8 cellular contexts compared by ENCODE assay signal in genomic region chr4:168631241-168632151, GRCh38.
DNase-seq lines count a peak whose midpoint lies in the region; ATAC-seq and TF ChIP-seq lines count a peak whose summit lies in the region.

No MANE protein-coding gene starts in this region.

- H3K27me3 ChIP-seq in dorsolateral prefrontal cortex (peaks cover 0 to 68% (median 33%) of the 10 kb centered on the region in 45 donors), left lung (peaks cover 0 to 67% of the 10 kb centered on the region in 2 donors), stomach (peaks cover 0 to 20% (median 0%) of the 10 kb centered on the region in 3 donors)

- H3K4me3 ChIP-seq in dorsolateral prefrontal cortex (peak overlapping the region; percentile 18 to 77 (median 57)), left lung (peak overlapping the region; percentile 35 to 41), stomach (peak overlapping the region; percentile 59 to 68 (median 60))

- peak; percentile 92 for ATAC-seq in left lung
- ATAC-seq in HG03175 (IDR thresholded peaks at IDR 0.05; ENCODE audit: unreplicated experiment) = no peak

- WGBS in stomach, 5 donors = 1 to 4% (median 1%) methylated on average over 47 to 54 of the region's 54 CpGs

- no peaks in the 10 kb centered on the region for H3K9me3 ChIP-seq in left lung
- no peaks in the 10 kb centered on the region for H3K9me3 ChIP-seq in stomach

- no peak for TF ChIP-seq POLR2A in stomach (IDR thresholded peaks at IDR 0.05)

- intact Hi-C loops in dorsolateral prefrontal cortex (cut with DNase I) (no loop called here), left lung (cut with DNase I) (no loop called here), stomach (cut with DNase I; ENCODE audit: low total_unique reads) (no loop called here)

- DNase-seq in stimulated activated CD4-positive, alpha-beta T cell treated with anti-CD3 and anti-CD28 coated beads, Interleukin-15, amount 100 ng/mL, for 24 hours = peak; percentile 33
- no peak for DNase-seq in stimulated activated CD4-positive, alpha-beta T cell treated with anti-CD3 and anti-CD28 coated beads, Interleukin-4, amount 100 ng/mL, for 1 hour
- DNase-seq in NCI-H526 treated with DMSO at 0.1 percent for 48 hours (lab: John Stamatoyannopoulos, UW) (peak; percentile 58), dorsolateral prefrontal cortex (peak in 3 of 10 donors; percentile 4 to 50 (median 33)), left lung (peak; percentile 59 to 87), stomach (peak; percentile 69), GF-D8 (lab: John Stamatoyannopoulos, UW) (no peak)

- no peaks in the 10 kb centered on the region for H3K36me3 ChIP-seq in left lung
- no peaks in the 10 kb centered on the region for H3K36me3 ChIP-seq in stomach

- H3K4me1 ChIP-seq in left lung (peaks cover 0 to 11% of the 10 kb centered on the region in 2 donors), stomach (peaks cover 12 to 50% (median 30%) of the 10 kb centered on the region in 4 donors)

- H3K27ac ChIP-seq in dorsolateral prefrontal cortex (no peak overlapping the region), left lung (peak overlapping the region; percentile 1 to 77), stomach (peak overlapping the region; percentile 54 to 85 (median 63))

- TF ChIP-seq CTCF in dorsolateral prefrontal cortex (IDR thresholded peaks at IDR 0.05 in 54 of 56, conservative IDR thresholded peaks at IDR 0.05 in 2 of 56; ENCODE audit: low read depth in 1 of 56, partially characterized antibody in 56 of 56) = peak in 2 of 56 donors; percentile 8 to 12
- TF ChIP-seq CTCF in left lung (IDR thresholded peaks at IDR 0.05) = peak; percentile 26 to 29
- peak in 4 of 7 experiments; percentile 17 to 54 (median 28) for TF ChIP-seq CTCF in stomach (IDR thresholded peaks at IDR 0.05)

- no peak for TF ChIP-seq EP300 in stomach (IDR thresholded peaks at IDR 0.05)

Comparison
In these comparisons a context has a peak if more than half of its experiments do, and no peak if none do; other contexts are left out.
1. DNase-seq: peak in stimulated activated CD4-positive, alpha-beta T cell treated with anti-CD3 and anti-CD28 coated beads, Interleukin-15, amount 100 ng/mL, for 24 hours (single experiment), NCI-H526 treated with DMSO at 0.1 percent for 48 hours (single experiment), left lung (2 of 2) and stomach (single experiment); none in stimulated activated CD4-positive, alpha-beta T cell treated with anti-CD3 and anti-CD28 coated beads, Interleukin-4, amount 100 ng/mL, for 1 hour (single experiment) and GF-D8 (single experiment).
2. H3K27ac ChIP-seq: peak in left lung (2 of 2) and stomach (5 of 5); none in dorsolateral prefrontal cortex (0 of 59).
3. Peak in every context shown above with its lines, with median percentiles within 50 percentile points of each other: H3K4me3 ChIP-seq.